ENCODE assay signal across 12 cellular contexts in the genomic region with DNA sequence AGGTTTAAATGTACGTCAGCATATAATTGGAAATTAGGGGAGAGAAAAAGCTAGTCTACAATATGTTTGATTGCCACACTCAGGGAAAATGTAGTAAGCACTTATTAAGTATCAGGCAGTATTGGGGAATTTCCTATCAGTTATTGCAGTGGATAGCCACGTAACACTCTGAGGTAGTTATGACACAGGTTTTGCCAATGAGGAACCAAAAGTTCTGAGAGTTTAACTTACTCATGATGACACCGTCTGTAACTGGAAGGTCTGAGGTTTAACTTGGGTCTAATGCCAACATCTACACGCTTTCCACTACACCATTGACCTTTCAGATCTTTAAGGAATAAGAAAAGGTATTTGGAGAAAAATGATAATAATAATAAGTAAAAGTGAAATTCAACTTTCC.
DNase-seq lines count a peak whose midpoint lies in the region; ATAC-seq, FAIRE-seq and TF ChIP-seq lines count a peak whose summit lies in the region.
"Had no signal": no experiment of that assay in that cellular context is flagged by ENCODE, and none has a peak within 500 bp of the region (broad histone marks: within the 10 kb centered on the region; RNA-seq: fewer than 3 reads in every experiment).

No MANE protein-coding gene starts in this region.

- H3K4me3 ChIP-seq in astrocyte (ENCODE audit: insufficient read depth, low read depth, low read length) (no peak overlapping the region), transverse colon (no peak overlapping the region)
- H3K4me3 ChIP-seq: tibial nerve had no signal

- H3K27ac Mint-ChIP-seq in astrocyte (ENCODE audit: unreplicated experiment) = no peak overlapping the region
- H3K27ac Mint-ChIP-seq: nephron progenitor cell had no signal

- H3K36me3 Mint-ChIP-seq in astrocyte (ENCODE audit: low read depth, unreplicated experiment) = peaks cover 30% of the 10 kb centered on the region

- TF ChIP-seq EP300 in transverse colon (IDR thresholded peaks at IDR 0.05; ENCODE audit: low read depth) = no peak

- peak; percentile 34 for DNase-seq in GM13976 (ENCODE audit: low spot score)
- DNase-seq in astrocyte (ENCODE audit: low read depth) = peak; percentile 12
- no peak for DNase-seq in iPS-NIHi7 (ENCODE audit: extremely low spot score)
- no peak for DNase-seq in NCI-H2029 treated with DMSO at 0.1 percent for 48 hours (lab: John Stamatoyannopoulos, UW)
- DNase-seq in transverse colon = no peak
- no peak for DNase-seq in COLO668 (lab: John Stamatoyannopoulos, UW; ENCODE audit: unreplicated experiment)
- DNase-seq: COR-L47; nephron progenitor cell; NK-92 treated with Interleukin-12 subunit alpha and Interleukin-12 subunit beta, amount 100 ng/mL, for 24 hours had no signal

- intact Hi-C loops in transverse colon (cut with DNase I; ENCODE audit: low total_unique reads) = no loop called here

- no peak overlapping the region for H3K9ac ChIP-seq in astrocyte (ENCODE audit: low read length)

- peaks cover 15% of the 10 kb centered on the region for H3K9me3 Mint-ChIP-seq in astrocyte (ENCODE audit: unreplicated experiment)

- no peak for TF ChIP-seq CTCF in GM13976 (IDR thresholded peaks at IDR 0.05; ENCODE audit: borderline replicate concordance, control extremely low read depth, extremely low read depth, insufficient read depth, missing control alignments)
- TF ChIP-seq CTCF in astrocyte (IDR thresholded peaks at IDR 0.05; ENCODE audit: insufficient read depth, low read depth, low read length) = no peak
- no peak for TF ChIP-seq CTCF in transverse colon (IDR thresholded peaks at IDR 0.05)

- no peak overlapping the region for H3K4me3 Mint-ChIP-seq in astrocyte (ENCODE audit: unreplicated experiment)
- H3K4me3 Mint-ChIP-seq: nephron progenitor cell had no signal

- no peak overlapping the region for H3K27ac ChIP-seq in astrocyte (ENCODE audit: low read depth, low read length)
- no peak overlapping the region for H3K27ac ChIP-seq in transverse colon
- H3K27ac ChIP-seq: tibial nerve had no signal

- H3K4me1 ChIP-seq in astrocyte (ENCODE audit: insufficient read depth, low read length) (no peaks in the 10 kb centered on the region), transverse colon (no peaks in the 10 kb centered on the region)
- H3K4me1 ChIP-seq: tibial nerve had no signal

- H3K36me3 ChIP-seq in astrocyte (ENCODE audit: insufficient read depth, low read length) (no peaks in the 10 kb centered on the region), transverse colon (no peaks in the 10 kb centered on the region)

- H3K79me2 ChIP-seq in astrocyte (ENCODE audit: insufficient read depth, low read length) = no peaks in the 10 kb centered on the region

- 74 to 83% methylated on average over 3 to 4 of the region's 4 CpGs for WGBS in transverse colon (ENCODE audit: low coverage in 1 of 2), 2 donors

- H3K9me3 ChIP-seq in astrocyte (ENCODE audit: insufficient read depth, low read depth, low read length) = peaks cover 2% of the 10 kb centered on the region
- peaks cover 0 to 8% of the 10 kb centered on the region in 2 donors for H3K9me3 ChIP-seq in transverse colon

- ATAC-seq in GM19468 (IDR thresholded peaks at IDR 0.05; ENCODE audit: extremely low read depth, unreplicated experiment) (peak; percentile 65), HG03135 (IDR thresholded peaks at IDR 0.05; ENCODE audit: unreplicated experiment) (peak; percentile 84)

- H3K27me3 ChIP-seq in astrocyte (ENCODE audit: insufficient read depth, low read length) (no peaks in the 10 kb centered on the region), transverse colon (no peaks in the 10 kb centered on the region)
- H3K27me3 ChIP-seq: tibial nerve had no signal

- no peak overlapping the region for H2AFZ ChIP-seq in astrocyte (ENCODE audit: low read depth, low read length)

- TF ChIP-seq POLR2A in transverse colon (IDR thresholded peaks at IDR 0.05) = no peak

- H3K4me1 Mint-ChIP-seq in astrocyte (ENCODE audit: low read depth, unreplicated experiment) = no peaks in the 10 kb centered on the region
- H3K4me1 Mint-ChIP-seq: nephron progenitor cell had no signal

- H4K20me1 ChIP-seq in astrocyte (ENCODE audit: insufficient read depth, low read length) = no peaks in the 10 kb centered on the region

- in situ Hi-C loops in GM13976 (cut with MboI; ENCODE audit: low sequenced_read_pairs, unreplicated experiment) (no loop called here), transverse colon (cut with MboI; ENCODE audit: low pct_ligation_motif_present in 1 of 4, low pct_unique_long_range_greater_than_20kb in 1 of 4, low sequenced_read_pairs in 3 of 4) (no loop called here)

- no peak overlapping the region for H3K4me2 ChIP-seq in astrocyte (ENCODE audit: low read length)

- no peak for FAIRE-seq in astrocyte (lab: Jason Lieb, UNC)

- no peaks in the 10 kb centered on the region for H3K27me3 Mint-ChIP-seq in astrocyte (ENCODE audit: low read depth, unreplicated experiment)

Comparison
In these comparisons a context has a peak if more than half of its experiments do, and no peak if none do; other contexts are left out.
1. DNase-seq: peak in GM13976 (single experiment) and astrocyte (single experiment); none in iPS-NIHi7 (single experiment), NCI-H2029 treated with DMSO at 0.1 percent for 48 hours (single experiment), transverse colon (single experiment) and COLO668 (single experiment).